Comparison of ENCODE assay signal across 22 cellular contexts in genomic region chr14:22740020-22740419, GRCh38. TPM values are rescaled to one million over a fixed set of nuclear protein-coding genes. Genes with fewer than 3 reads are reported as not detected.
DNase-seq lines count a peak whose midpoint lies in the region; ATAC-seq and TF ChIP-seq lines count a peak whose summit lies in the region.
"Had no signal": no experiment of that assay in that cellular context is flagged by ENCODE, and none has a peak within 500 bp of the region (broad histone marks: within the 10 kb centered on the region; RNA-seq: fewer than 3 reads in every experiment).

No MANE protein-coding gene starts in this region.

- H3K4me1 Mint-ChIP-seq in endodermal cell = peaks cover 19% of the 10 kb centered on the region
- peaks cover 9% of the 10 kb centered on the region for H3K4me1 Mint-ChIP-seq in stimulated activated effector memory CD8-positive, alpha-beta T cell treated with anti-CD3 and anti-CD28 coated beads, Interleukin-12 subunit alpha, Interleukin-12 subunit beta, amount 100 ng/mL, for 72 hours

- TF ChIP-seq CTCF in endodermal cell (conservative IDR thresholded peaks at IDR 0.05) (no peak), WERI-Rb-1 (IDR thresholded peaks at IDR 0.05; ENCODE audit: low read depth, low read length) (no peak)

- H3K4me3 ChIP-seq in endodermal cell (ENCODE audit: low read length) (peak overlapping the region; percentile 47), mesodermal cell (ENCODE audit: extremely low read depth, insufficient read depth, low read length, poor library complexity, severe bottlenecking) (no peak overlapping the region), WERI-Rb-1 (ENCODE audit: low read depth, low read length) (no peak overlapping the region)
- H3K4me3 ChIP-seq: A549, BLaER1 had no signal

- H3K4me1 ChIP-seq in endodermal cell (ENCODE audit: control insufficient read depth, insufficient read depth, low read length) = peaks cover 9% of the 10 kb centered on the region
- H3K4me1 ChIP-seq in mesodermal cell (ENCODE audit: control insufficient read depth, insufficient read depth, low read length, poor library complexity, severe bottlenecking) = peaks cover 12% of the 10 kb centered on the region
- H3K4me1 ChIP-seq: A549, BLaER1 had no signal

- ATAC-seq in stimulated activated effector memory CD8-positive, alpha-beta T cell treated with anti-CD3 and anti-CD28 coated beads, Interleukin-12 subunit alpha, Interleukin-12 subunit beta, amount 100 ng/mL, for 72 hours = no peak
- ATAC-seq: A549, HCT116 had no signal

- no peak overlapping the region for H3K27ac ChIP-seq in endodermal cell (ENCODE audit: low read depth, low read length)
- H3K27ac ChIP-seq in mesodermal cell (ENCODE audit: low read depth, low read length, severe bottlenecking) = peak overlapping the region; percentile 65
- no peak overlapping the region for H3K27ac ChIP-seq in WERI-Rb-1
- H3K27ac ChIP-seq: 22Rv1, A549, BLaER1, HL-60 had no signal

- no peak overlapping the region for H3K4me3 Mint-ChIP-seq in endodermal cell
- H3K4me3 Mint-ChIP-seq in stimulated activated effector memory CD8-positive, alpha-beta T cell treated with anti-CD3 and anti-CD28 coated beads, Interleukin-12 subunit alpha, Interleukin-12 subunit beta, amount 100 ng/mL, for 72 hours = no peak overlapping the region
- H3K4me3 Mint-ChIP-seq: CD14-positive monocyte; CD4-positive, alpha-beta memory T cell; HFFc6 had no signal

- peaks cover 4% of the 10 kb centered on the region for H3K36me3 Mint-ChIP-seq in endodermal cell (ENCODE audit: low read depth)
- no peaks in the 10 kb centered on the region for H3K36me3 Mint-ChIP-seq in stimulated activated effector memory CD8-positive, alpha-beta T cell treated with anti-CD3 and anti-CD28 coated beads, Interleukin-12 subunit alpha, Interleukin-12 subunit beta, amount 100 ng/mL, for 72 hours
- H3K36me3 Mint-ChIP-seq: CD14-positive monocyte; CD4-positive, alpha-beta memory T cell had no signal

- H3K36me3 ChIP-seq in endodermal cell (ENCODE audit: control insufficient read depth, insufficient read depth, low read length) (no peaks in the 10 kb centered on the region), mesodermal cell (ENCODE audit: control insufficient read depth, insufficient read depth, low read length) (no peaks in the 10 kb centered on the region), WERI-Rb-1 (no peaks in the 10 kb centered on the region)
- H3K36me3 ChIP-seq: BLaER1 had no signal

- H3K9me3 Mint-ChIP-seq in endodermal cell = peaks cover 29% of the 10 kb centered on the region
- H3K9me3 Mint-ChIP-seq in stimulated activated effector memory CD8-positive, alpha-beta T cell treated with anti-CD3 and anti-CD28 coated beads, Interleukin-12 subunit alpha, Interleukin-12 subunit beta, amount 100 ng/mL, for 72 hours = no peaks in the 10 kb centered on the region

- DNase-seq in NOMO-1 treated with DMSO at 0.1 percent for 48 hours (lab: John Stamatoyannopoulos, UW; ENCODE audit: unreplicated experiment) (peak; percentile 20), NOMO-1 treated with dmso at 0.1 percent for 144 hours (lab: John Stamatoyannopoulos, UW; ENCODE audit: unreplicated experiment) (no peak), endodermal cell (no peak), SHP77 (lab: John Stamatoyannopoulos, UW) (no peak), WERI-Rb-1 (no peak)
- DNase-seq in stimulated activated effector memory CD8-positive, alpha-beta T cell treated with anti-CD3 and anti-CD28 coated beads, Interleukin-12 subunit alpha, Interleukin-12 subunit beta, amount 100 ng/mL, for 72 hours (ENCODE audit: low spot score in 2 of 2) = no peak
- DNase-seq: AML-193; CD4-positive, alpha-beta memory T cell; DMS153; DMS79; GDM1; GOT3; H7; HFFc6; IMR-90 had no signal

- no peak overlapping the region for H3K9ac ChIP-seq in endodermal cell (ENCODE audit: extremely low read depth, low read length, poor library complexity, severe bottlenecking)
- H3K9ac ChIP-seq: BLaER1 had no signal

- no peaks in the 10 kb centered on the region for H3K27me3 ChIP-seq in endodermal cell (ENCODE audit: control insufficient read depth, insufficient read depth, low read length, poor library complexity, severe bottlenecking)
- H3K27me3 ChIP-seq in WERI-Rb-1 (ENCODE audit: insufficient read depth, low read depth, severe bottlenecking) = no peaks in the 10 kb centered on the region
- H3K27me3 ChIP-seq: BLaER1 had no signal

- peak overlapping the region; percentile 18 for H3K27ac Mint-ChIP-seq in endodermal cell
- no peak overlapping the region for H3K27ac Mint-ChIP-seq in stimulated activated effector memory CD8-positive, alpha-beta T cell treated with anti-CD3 and anti-CD28 coated beads, Interleukin-12 subunit alpha, Interleukin-12 subunit beta, amount 100 ng/mL, for 72 hours
- H3K27ac Mint-ChIP-seq: CD14-positive monocyte; CD4-positive, alpha-beta memory T cell; HFFc6 had no signal

- WGBS in endodermal cell (ENCODE audit: insufficient coverage in 1 of 2, insufficient read length in 1 of 2), 2 experiments = 100% methylated on average over 1 to 2 of the region's 3 CpGs
- WGBS in mesodermal cell (ENCODE audit: insufficient coverage in 2 of 2), 2 experiments = no CpG with 5 or more reads among the region's 3 CpGs

- H3K27me3 Mint-ChIP-seq in endodermal cell (ENCODE audit: insufficient read depth) = peaks cover 3% of the 10 kb centered on the region

- H3K9me3 ChIP-seq in endodermal cell (ENCODE audit: control insufficient read depth, low read length) (peaks cover 20% of the 10 kb centered on the region), mesodermal cell (ENCODE audit: control insufficient read depth, low read length) (peaks cover 17% of the 10 kb centered on the region), WERI-Rb-1 (ENCODE audit: severe bottlenecking) (no peaks in the 10 kb centered on the region)

RNA-seq across cellular contexts. Expression of gene OXA1L, which starts 26.5 kb away (rescaled TPM):
- total RNA-seq in endodermal cell = 100 to 1,000 TPM; 114 TPM
- polyA plus RNA-seq in endodermal cell (2013, experiment 1 of 2) = 126 TPM
- 96.0 TPM for polyA plus RNA-seq in endodermal cell (2013, experiment 2 of 2)
- 123 TPM for polyA plus RNA-seq in mesodermal cell (2013, experiment 1 of 2)
- polyA plus RNA-seq in mesodermal cell (2013, experiment 2 of 2) = 125 TPM
